ENCODE assay signal across 8 cellular contexts in genomic region chr7:158976468-158976848, GRCh38.
DNase-seq lines count a peak whose midpoint lies in the region; ATAC-seq and TF ChIP-seq lines count a peak whose summit lies in the region.

No MANE protein-coding gene starts in this region.

- H3K79me2 ChIP-seq in PC-3 (ENCODE audit: low read length), result no peaks in the 10 kb centered on the region
- H3K79me2 ChIP-seq in fibroblast of lung (ENCODE audit: control insufficient read depth, insufficient read depth, low read length), result no peaks in the 10 kb centered on the region

- POLR2A ChIA-PET in PC-3 (lab: Charles Lee; ENCODE audit: unreplicated experiment), result no interaction called here

- no peaks in the 10 kb centered on the region for H3F3A ChIP-seq in PC-3 (ENCODE audit: low read length, unreplicated experiment)

- in situ Hi-C loops in gastrocnemius medialis (cut with MboI; ENCODE audit: low sequenced_read_pairs in 4 of 4), result loop anchor here in 1 of 4 donors (10.0 kb wide), 1 partner anchor 282 kb away; no protein-coding TSS in a partner anchor

- H3K4me1 ChIP-seq in PC-3 (ENCODE audit: insufficient read depth, low read length), result no peaks in the 10 kb centered on the region; the same call in 1 of the 2 replicates
- H3K4me1 ChIP-seq in fibroblast of lung (ENCODE audit: control insufficient read depth, extremely low read depth, insufficient read depth, low read length), result no peaks in the 10 kb centered on the region
- peaks cover 0 to 4% of the 10 kb centered on the region in 2 donors for H3K4me1 ChIP-seq in gastrocnemius medialis
- H3K4me1 ChIP-seq in testis, result peaks cover 8% of the 10 kb centered on the region

- H3K27ac ChIP-seq in PC-3 (ENCODE audit: low read length) (no peak overlapping the region), fibroblast of lung (ENCODE audit: insufficient read depth, low read length) (no peak overlapping the region), gastrocnemius medialis (peak overlapping the region in 1 of 4 donors; percentile 43), testis (no peak overlapping the region)

- H3K9me2 ChIP-seq in PC-3 (replicated peaks; ENCODE audit: low read length), result no peaks in the 10 kb centered on the region

- no peaks in the 10 kb centered on the region for H4K20me1 ChIP-seq in PC-3 (ENCODE audit: low read length)
- no peaks in the 10 kb centered on the region for H4K20me1 ChIP-seq in fibroblast of lung (ENCODE audit: control insufficient read depth, extremely low read depth, insufficient read depth, low read length)

- H3K4me3 ChIP-seq in PC-3 (ENCODE audit: low read length) (peak overlapping the region; percentile 62; the same call in 1 of the 2 replicates), fibroblast of lung (replicated peaks in 1 of 4; ENCODE audit: control extremely low read depth in 1 of 4, insufficient read depth in 1 of 4, low read depth in 3 of 4, low read length in 4 of 4) (peak overlapping the region in 1 of 4 experiments; percentile 50), gastrocnemius medialis (peak overlapping the region in 3 of 4 donors; percentile 30 to 49 (median 43)), testis (no peak overlapping the region)

- H3K9me3 ChIP-seq in PC-3 (ENCODE audit: low read length) (0 out of 2 replicates have a peak, but pooled peaks cover 6% of the 10 kb centered on the region), fibroblast of lung (ENCODE audit: control insufficient read depth, insufficient read depth, low read depth, low read length) (no peaks in the 10 kb centered on the region), gastrocnemius medialis (peaks cover 0 to 1% (median 0%) of the 10 kb centered on the region in 3 donors), testis (no peaks in the 10 kb centered on the region)

- H3K36me3 ChIP-seq in PC-3 (ENCODE audit: low read depth, low read length) (no peaks in the 10 kb centered on the region; the same call in 1 of the 2 replicates), fibroblast of lung (ENCODE audit: control insufficient read depth, insufficient read depth, low read length) (no peaks in the 10 kb centered on the region), gastrocnemius medialis (no peaks in the 10 kb centered on the region), testis (ENCODE audit: low read depth, missing control alignments) (no peaks in the 10 kb centered on the region)

- H3K27me3 ChIP-seq in PC-3 (ENCODE audit: low read length) (no peaks in the 10 kb centered on the region), fibroblast of lung (ENCODE audit: control insufficient read depth, insufficient read depth, low read length) (no peaks in the 10 kb centered on the region), gastrocnemius medialis (no peaks in the 10 kb centered on the region), testis (no peaks in the 10 kb centered on the region)

- peak overlapping the region; percentile 89 for H3K4me2 ChIP-seq in PC-3 (ENCODE audit: low read length)
- no peak overlapping the region for H3K4me2 ChIP-seq in fibroblast of lung (ENCODE audit: extremely low read depth, insufficient read depth, low read length)

- no peak for DNase-seq in PC-3
- DNase-seq in fibroblast of lung (ENCODE audit: low read depth in 2 of 2), result no peak
- no peak for DNase-seq in gastrocnemius medialis
- DNase-seq in stimulated activated CD4-positive, alpha-beta T cell treated with anti-CD3 and anti-CD28 coated beads, Interleukin-1b, Interleukin-23, amount 100 ng/mL, for 48 hours, result no peak
- no peak for DNase-seq in dedifferentiated amniotic fluid mesenchymal stem cell (ENCODE audit: extremely low spot score)
- no peak for DNase-seq in testis

- TF ChIP-seq CTCF in PC-3 (conservative IDR thresholded peaks at IDR 0.05; ENCODE audit: low read depth, low read length) (no peak), fibroblast of lung (conservative IDR thresholded peaks at IDR 0.05 in 1 of 2, IDR thresholded peaks at IDR 0.05 in 1 of 2; ENCODE audit: low read depth in 1 of 2, low read length in 2 of 2) (no peak), gastrocnemius medialis (IDR thresholded peaks at IDR 0.05 in 4 of 5, conservative IDR thresholded peaks at IDR 0.05 in 1 of 5) (no peak), testis (IDR thresholded peaks at IDR 0.05) (no peak)

- H3K9ac ChIP-seq in PC-3 (ENCODE audit: low read length), result no peak overlapping the region
- no peak overlapping the region for H3K9ac ChIP-seq in fibroblast of lung (ENCODE audit: insufficient read depth, low read length)

- peak; percentile 40 for ATAC-seq in GM18502 (IDR thresholded peaks at IDR 0.05; ENCODE audit: poor library complexity, unreplicated experiment)
- ATAC-seq in HG02571 (IDR thresholded peaks at IDR 0.05; ENCODE audit: unreplicated experiment), result peak; percentile 26
- ATAC-seq in PC-3, result peak; percentile 4
- ATAC-seq in gastrocnemius medialis, result no peak

- CTCF ChIA-PET in PC-3 (lab: Charles Lee), result interaction anchor here (0.6 to 1.6 kb wide), 4 partner anchors 39 to 280 kb away, joined by 3 to 5 read pairs (median 4); no protein-coding TSS in a partner anchor

- no TSS peak for BruUV-seq in PC-3 (replicated peaks; lab: Mats Ljungman, UMichigan)

- intact Hi-C loops in PC-3 (cut with micrococcal nuclease) (loop anchor here (10.0 kb wide), 1 partner anchor 162 kb away; no protein-coding TSS in a partner anchor), gastrocnemius medialis (cut with DNase I; ENCODE audit: low total_unique reads) (loop anchor here (2.0 kb wide), 2 partner anchors 194 to 280 kb away; no protein-coding TSS in a partner anchor), testis (cut with DNase I; ENCODE audit: low total_unique reads) (no loop called here)

- H2AFZ ChIP-seq in PC-3 (ENCODE audit: low read length) (peak overlapping the region; percentile 81), fibroblast of lung (ENCODE audit: low read length) (peak overlapping the region; percentile 91)

- TF ChIP-seq POLR2A in gastrocnemius medialis (IDR thresholded peaks at IDR 0.05) (no peak), testis (IDR thresholded peaks at IDR 0.05) (no peak)

- 25 to 48% methylated on average over 2 to 5 of the region's 5 CpGs for WGBS in testis, 2 donors

Comparison
In these comparisons a context has a peak if more than half of its experiments do, and no peak if none do; other contexts are left out.
1. ATAC-seq: peak in GM18502 (single experiment), HG02571 (single experiment) and PC-3 (single experiment); none in gastrocnemius medialis (0 of 2).
2. H3K4me3 ChIP-seq: peak in PC-3 (single experiment) and gastrocnemius medialis (3 of 4); none in testis (0 of 2).